ENCODE assay signal across 8 cellular contexts in the genomic region with DNA sequence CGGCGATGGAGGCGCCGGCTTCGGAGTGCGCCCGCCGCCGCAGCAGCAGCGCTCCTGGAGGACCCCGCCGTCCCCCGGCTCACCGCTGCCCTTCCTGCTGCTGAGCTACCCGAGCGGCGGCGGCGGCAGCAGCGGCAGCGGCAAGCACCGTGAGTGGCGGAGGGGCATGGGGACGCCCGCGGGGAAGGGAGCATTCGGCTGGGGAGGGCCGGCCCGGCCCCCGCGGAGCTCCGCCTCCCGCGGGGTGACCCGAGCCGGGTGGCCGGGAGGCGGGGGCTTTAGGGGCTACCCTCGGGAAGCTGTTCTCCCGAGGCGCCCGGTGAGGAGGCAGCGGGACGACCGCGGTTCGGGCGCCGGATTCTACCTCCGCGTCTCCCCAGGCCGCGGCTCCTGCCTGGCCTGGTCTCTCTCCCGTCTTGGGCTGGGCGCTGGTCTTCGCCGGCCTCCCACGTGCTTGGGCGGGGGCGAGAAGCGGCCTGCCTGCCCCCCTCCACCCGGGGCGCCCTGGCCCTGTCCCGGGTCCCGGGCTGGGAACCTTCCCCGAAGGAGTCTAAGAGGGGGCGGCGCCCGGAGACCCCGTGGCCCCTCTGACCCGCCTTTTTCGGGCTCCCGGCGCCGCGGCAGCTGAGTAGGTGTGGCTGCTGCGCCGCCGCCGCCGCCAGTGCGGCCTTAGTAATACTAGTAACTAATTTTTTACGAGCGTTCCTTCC. TPM values are rescaled to one million over a fixed set of nuclear protein-coding genes. Genes with fewer than 3 reads are reported as not detected.
DNase-seq lines count a peak whose midpoint lies in the region; ATAC-seq and TF ChIP-seq lines count a peak whose summit lies in the region.

No MANE protein-coding gene starts in this region.

- peak overlapping the region; percentile 84 for H3K9ac ChIP-seq in HUES64 (ENCODE audit: low read depth, low read length)

- no peak for TF ChIP-seq CTCF in gastroesophageal sphincter (IDR thresholded peaks at IDR 0.05)
- no peak for TF ChIP-seq CTCF in thyroid gland (IDR thresholded peaks at IDR 0.05)

- DNase-seq in EL (peak; percentile 85), SJCRH30 (peak; percentile 87 to 88), nucleus accumbens (lab: John Stamatoyannopoulos, UW) (peak in 55 of 56 donors; percentile 7 to 82 (median 62)), thyroid gland (peak; percentile 82 to 85)
- DNase-seq in activated naive CD4-positive, alpha-beta T cell treated with Interleukin-2 at 50 U/mL for 16 hours: peak; percentile 75

- under 1% methylated on average over 84 of the region's 84 CpGs for WGBS in HUES64
- WGBS in gastroesophageal sphincter (ENCODE audit: low coverage in 1 of 2), 2 donors: no CpG with 5 or more reads among the region's 84 CpGs
- WGBS in thyroid gland, 2 donors: 0 to 1% methylated on average over 8 to 15 of the region's 84 CpGs

- H3K4me3 ChIP-seq in HUES64 (ENCODE audit: low read length) (peak overlapping the region; percentile 88), SJCRH30 (peak overlapping the region; percentile 83), gastroesophageal sphincter (peak overlapping the region; percentile 55 to 70), thyroid gland (replicated peaks in 1 of 3) (peak overlapping the region; percentile 75 to 86 (median 78))

- H3K27ac ChIP-seq in HUES64 (ENCODE audit: low read depth, low read length) (peak overlapping the region; percentile 82), SJCRH30 (peak overlapping the region; percentile 77), gastroesophageal sphincter (peak overlapping the region; percentile 88 to 98 (median 94)), thyroid gland (peak overlapping the region; percentile 82 to 98 (median 94))

- H3K36me3 ChIP-seq in HUES64 (ENCODE audit: insufficient read depth, low read length) (no peaks in the 10 kb centered on the region), SJCRH30 (no peaks in the 10 kb centered on the region), gastroesophageal sphincter (no peaks in the 10 kb centered on the region), thyroid gland (no peaks in the 10 kb centered on the region)

- H3K4me1 ChIP-seq in HUES64 (ENCODE audit: insufficient read depth, low read length): peaks cover 21% of the 10 kb centered on the region; the same call in 1 of the 2 replicates
- H3K4me1 ChIP-seq in SJCRH30: peaks cover 6% of the 10 kb centered on the region; the same call in 1 of the 2 replicates
- peaks cover 0 to 34% (median 9%) of the 10 kb centered on the region in 3 donors for H3K4me1 ChIP-seq in gastroesophageal sphincter
- H3K4me1 ChIP-seq in thyroid gland: peaks cover 20 to 32% of the 10 kb centered on the region in 2 donors

- ATAC-seq in GM21529 (IDR thresholded peaks at IDR 0.05; ENCODE audit: unreplicated experiment) (peak; percentile 55), gastroesophageal sphincter (peak; percentile 81)

- TF ChIP-seq EP300 in gastroesophageal sphincter (IDR thresholded peaks at IDR 0.05): no peak

- H3K27me3 ChIP-seq in HUES64 (ENCODE audit: insufficient read depth, low read length): no peaks in the 10 kb centered on the region
- no peaks in the 10 kb centered on the region for H3K27me3 ChIP-seq in SJCRH30
- H3K27me3 ChIP-seq in gastroesophageal sphincter: no peaks in the 10 kb centered on the region
- no peaks in the 10 kb centered on the region for H3K27me3 ChIP-seq in thyroid gland

- intact Hi-C loops in thyroid gland (cut with DNase I): loop anchor here (10.0 kb wide), 1 partner anchor 130 kb away; the partner anchor contains the start of gene GRSF1

- H3K9me3 ChIP-seq in HUES64 (ENCODE audit: insufficient read depth, low read depth, low read length) (no peaks in the 10 kb centered on the region), SJCRH30 (replicated peaks) (no peaks in the 10 kb centered on the region), gastroesophageal sphincter (no peaks in the 10 kb centered on the region), thyroid gland (no peaks in the 10 kb centered on the region)

- TF ChIP-seq POLR2A in gastroesophageal sphincter (IDR thresholded peaks at IDR 0.05): peak; percentile 26 to 49
- peak in 1 of 2 donors; percentile 66 for TF ChIP-seq POLR2A in thyroid gland (IDR thresholded peaks at IDR 0.05)

RNA-seq across cellular contexts. Expression of gene RUFY3, which starts 16.5 kb away (rescaled TPM):
- 24.7 TPM for polyA plus RNA-seq in HUES64 (2013, experiment 1 of 2)
- 34.6 TPM for polyA plus RNA-seq in HUES64 (2013, experiment 2 of 2)
- total RNA-seq in SJCRH30 (2014; rRNA removed; shearing (Covaris generic)): 64.4 and 70.3 TPM in 2 replicates
- total RNA-seq in gastroesophageal sphincter (10 to 100 TPM; 40.4 to 57.7 (median 49.7) TPM), thyroid gland (100 to 1,000 TPM; 148 to 242 (median 155) TPM)

RNA-seq across cellular contexts. Expression of gene UTP3, which starts 17.0 kb away (rescaled TPM):
- 38.2 TPM for polyA plus RNA-seq in HUES64 (2013, experiment 1 of 2)
- polyA plus RNA-seq in HUES64 (2013, experiment 2 of 2): 45.2 TPM
- total RNA-seq in SJCRH30 (2014; rRNA removed; shearing (Covaris generic)): 30.9 and 31.0 TPM in 2 replicates
- total RNA-seq in gastroesophageal sphincter: 10 to 100 TPM; 20.9 to 30.8 (median 24.0) TPM
- total RNA-seq in thyroid gland: 10 to 100 TPM; 12.4 to 17.7 (median 15.5) TPM

RNA-seq across cellular contexts. Expression of gene JCHAIN, which starts 39.0 kb away (rescaled TPM):
- not detected for polyA plus RNA-seq in HUES64 (2013, experiment 1 of 2)
- polyA plus RNA-seq in HUES64 (2013, experiment 2 of 2): not detected
- not detected in 2 replicates for total RNA-seq in SJCRH30 (2014; rRNA removed; shearing (Covaris generic))
- total RNA-seq in gastroesophageal sphincter (10 to 100 TPM in 1 of 4 donors, 1 to 10 TPM in 2, not detected in 1; 2.3 to 24.6 (median 7.8) TPM), thyroid gland (100 to 1,000 TPM in 1 of 4 donors, 1 to 10 TPM in 1, under 1 TPM in 1, not detected in 1; 0.67 to 154 (median 3.7) TPM)

Comparison
In these comparisons a context has a peak if more than half of its experiments do, and no peak if none do; other contexts are left out.
1. Peak in every context shown above with its lines: DNase-seq, ATAC-seq, H3K4me3 ChIP-seq and H3K27ac ChIP-seq.